Comparison of ENCODE assay signal across 8 cellular contexts in genomic region chr3:124032351-124032880, GRCh38. TPM values are rescaled to one million over a fixed set of nuclear protein-coding genes. Genes with fewer than 3 reads are reported as not detected.
DNase-seq lines count a peak whose midpoint lies in the region; ATAC-seq and TF ChIP-seq lines count a peak whose summit lies in the region.

No MANE protein-coding gene starts in this region.

- peak overlapping the region in 3 of 4 donors; percentile 80 to 86 (median 84) for H3K4me3 Mint-ChIP-seq in CD4-positive, CD25-positive, alpha-beta regulatory T cell
- H3K4me3 Mint-ChIP-seq in activated B cell treated with CpG ODN at 0.5 μM for 24 hours: peak overlapping the region; percentile 76
- peak overlapping the region; percentile 97 for H3K4me3 Mint-ChIP-seq in glutamatergic neuron (ENCODE audit: unreplicated experiment)

- no peaks in the 10 kb centered on the region for H3K9me3 ChIP-seq in CD4-positive, CD25-positive, alpha-beta regulatory T cell (ENCODE audit: control insufficient read depth in 2 of 2, low read length in 2 of 2)

- no peak overlapping the region for H3K27ac ChIP-seq in CD4-positive, CD25-positive, alpha-beta regulatory T cell (ENCODE audit: insufficient read depth, low read length, poor library complexity, severe bottlenecking)

- CTCF ChIA-PET in activated B cell treated with CpG ODN at 0.5 μM for 24 hours (lab: Charles Lee): interaction anchor here (0.8 to 1.3 kb wide), 5 partner anchors 10 to 50 kb away, joined by 3 to 4 read pairs (median 3); no protein-coding TSS in a partner anchor

- intact Hi-C loops in activated B cell treated with CpG ODN at 0.5 μM for 24 hours (cut with micrococcal nuclease): no loop called here

- peaks cover 8% of the 10 kb centered on the region for H3K4me1 ChIP-seq in CD4-positive, CD25-positive, alpha-beta regulatory T cell (ENCODE audit: control insufficient read depth, insufficient read depth, low read length, poor library complexity, severe bottlenecking)

- POLR2A ChIA-PET in activated B cell treated with CpG ODN at 0.5 μM for 24 hours (lab: Charles Lee): no interaction called here

- no peak overlapping the region for H3K4me3 ChIP-seq in CD4-positive, CD25-positive, alpha-beta regulatory T cell (ENCODE audit: low read depth, low read length)
- H3K4me3 ChIP-seq in Jurkat, Clone E6-1 (ENCODE audit: low read length): peak overlapping the region; percentile 24

- TF ChIP-seq CTCF in activated B cell treated with CpG ODN at 0.5 μM for 24 hours (IDR thresholded peaks at IDR 0.05) (no peak), glutamatergic neuron (IDR thresholded peaks at IDR 0.05; ENCODE audit: partially characterized antibody, unreplicated experiment) (no peak), omental fat pad (IDR thresholded peaks at IDR 0.05) (no peak)

- DNase-seq in CD4-positive, CD25-positive, alpha-beta regulatory T cell: no peak
- no peak for DNase-seq in Jurkat, Clone E6-1 (ENCODE audit: low read depth, low spot score)
- DNase-seq in activated B cell treated with CpG ODN at 0.5 μM for 24 hours (no peak), glutamatergic neuron (peak; percentile 74), omental fat pad (ENCODE audit: low spot score) (no peak), activated gamma-delta T cell (lab: John Stamatoyannopoulos, UW) (no peak)

- H3K36me3 ChIP-seq in CD4-positive, CD25-positive, alpha-beta regulatory T cell (ENCODE audit: control insufficient read depth, insufficient read depth, low read length): no peaks in the 10 kb centered on the region

- peaks cover 48% of the 10 kb centered on the region for H3K27me3 Mint-ChIP-seq in CD4-positive, CD25-positive, alpha-beta regulatory T cell
- peaks cover 43% of the 10 kb centered on the region for H3K27me3 Mint-ChIP-seq in activated B cell treated with CpG ODN at 0.5 μM for 24 hours
- H3K27me3 Mint-ChIP-seq in glutamatergic neuron (ENCODE audit: unreplicated experiment): peaks cover 26% of the 10 kb centered on the region

- no peaks in the 10 kb centered on the region for H3K36me3 Mint-ChIP-seq in CD4-positive, CD25-positive, alpha-beta regulatory T cell
- H3K36me3 Mint-ChIP-seq in activated B cell treated with CpG ODN at 0.5 μM for 24 hours (ENCODE audit: low read depth) (no peaks in the 10 kb centered on the region), glutamatergic neuron (ENCODE audit: unreplicated experiment) (no peaks in the 10 kb centered on the region)

- H3K9me3 Mint-ChIP-seq in CD4-positive, CD25-positive, alpha-beta regulatory T cell: peaks cover 0 to 6% (median 2%) of the 10 kb centered on the region in 7 donors
- H3K9me3 Mint-ChIP-seq in activated B cell treated with CpG ODN at 0.5 μM for 24 hours (peaks cover 4% of the 10 kb centered on the region), glutamatergic neuron (ENCODE audit: unreplicated experiment) (peaks cover 27% of the 10 kb centered on the region)

- peaks cover 36% of the 10 kb centered on the region for H3K27me3 ChIP-seq in CD4-positive, CD25-positive, alpha-beta regulatory T cell (ENCODE audit: control insufficient read depth, insufficient read depth, low read length)

- peaks cover 0 to 15% (median 3%) of the 10 kb centered on the region in 4 donors for H3K4me1 Mint-ChIP-seq in CD4-positive, CD25-positive, alpha-beta regulatory T cell
- peaks cover 19% of the 10 kb centered on the region for H3K4me1 Mint-ChIP-seq in activated B cell treated with CpG ODN at 0.5 μM for 24 hours
- H3K4me1 Mint-ChIP-seq in glutamatergic neuron (ENCODE audit: low read depth, unreplicated experiment): peaks cover 15% of the 10 kb centered on the region

- no peak for ATAC-seq in CD4-positive, CD25-positive, alpha-beta regulatory T cell (ENCODE audit: low read depth in 2 of 2)
- ATAC-seq in activated B cell treated with CpG ODN at 0.5 μM for 24 hours (ENCODE audit: low read depth) (no peak), omental fat pad (ENCODE audit: low FRiP score) (peak; percentile 6), HG02981 (IDR thresholded peaks at IDR 0.05; ENCODE audit: unreplicated experiment) (no peak), GM18909 (IDR thresholded peaks at IDR 0.05; ENCODE audit: poor library complexity, unreplicated experiment) (no peak)

- H3K27ac Mint-ChIP-seq in CD4-positive, CD25-positive, alpha-beta regulatory T cell: peak overlapping the region in 2 of 3 donors; percentile 31 to 49
- no peak overlapping the region for H3K27ac Mint-ChIP-seq in activated B cell treated with CpG ODN at 0.5 μM for 24 hours
- H3K27ac Mint-ChIP-seq in glutamatergic neuron (ENCODE audit: unreplicated experiment): peak overlapping the region; percentile 100

RNA-seq across cellular contexts. Expression of gene KALRN, which starts 0.8 kb away (rescaled TPM):
- 12.3 TPM for total RNA-seq in CD4-positive, CD25-positive, alpha-beta regulatory T cell
- 10 to 100 TPM in 3 of 4 donors, 1 to 10 TPM in 1; 5.2 to 15.5 (median 11.3) TPM for polyA plus RNA-seq in CD4-positive, CD25-positive, alpha-beta regulatory T cell
- polyA plus RNA-seq in Jurkat, Clone E6-1 (2012; ENCODE audit: insufficient read depth, insufficient read length): 4.5 TPM
- total RNA-seq in activated B cell treated with CpG ODN at 0.5 μM for 24 hours (0.69 TPM in 1 of 2 replicates, not detected in the other), glutamatergic neuron (ENCODE audit: unreplicated experiment) (867 TPM), omental fat pad (100 to 1,000 TPM in 1 of 4 donors, 10 to 100 TPM in 3; 31.0 to 183 (median 75.9) TPM)

RNA-seq across cellular contexts. Expression of gene ROPN1, which starts 40.5 kb away (rescaled TPM):
- total RNA-seq in CD4-positive, CD25-positive, alpha-beta regulatory T cell: not detected
- not detected for polyA plus RNA-seq in CD4-positive, CD25-positive, alpha-beta regulatory T cell
- polyA plus RNA-seq in Jurkat, Clone E6-1 (2012; ENCODE audit: insufficient read depth, insufficient read length): not detected
- not detected in 2 replicates for total RNA-seq in activated B cell treated with CpG ODN at 0.5 μM for 24 hours
- total RNA-seq in glutamatergic neuron (ENCODE audit: unreplicated experiment): not detected
- total RNA-seq in omental fat pad: not detected
